In the genomic region with DNA sequence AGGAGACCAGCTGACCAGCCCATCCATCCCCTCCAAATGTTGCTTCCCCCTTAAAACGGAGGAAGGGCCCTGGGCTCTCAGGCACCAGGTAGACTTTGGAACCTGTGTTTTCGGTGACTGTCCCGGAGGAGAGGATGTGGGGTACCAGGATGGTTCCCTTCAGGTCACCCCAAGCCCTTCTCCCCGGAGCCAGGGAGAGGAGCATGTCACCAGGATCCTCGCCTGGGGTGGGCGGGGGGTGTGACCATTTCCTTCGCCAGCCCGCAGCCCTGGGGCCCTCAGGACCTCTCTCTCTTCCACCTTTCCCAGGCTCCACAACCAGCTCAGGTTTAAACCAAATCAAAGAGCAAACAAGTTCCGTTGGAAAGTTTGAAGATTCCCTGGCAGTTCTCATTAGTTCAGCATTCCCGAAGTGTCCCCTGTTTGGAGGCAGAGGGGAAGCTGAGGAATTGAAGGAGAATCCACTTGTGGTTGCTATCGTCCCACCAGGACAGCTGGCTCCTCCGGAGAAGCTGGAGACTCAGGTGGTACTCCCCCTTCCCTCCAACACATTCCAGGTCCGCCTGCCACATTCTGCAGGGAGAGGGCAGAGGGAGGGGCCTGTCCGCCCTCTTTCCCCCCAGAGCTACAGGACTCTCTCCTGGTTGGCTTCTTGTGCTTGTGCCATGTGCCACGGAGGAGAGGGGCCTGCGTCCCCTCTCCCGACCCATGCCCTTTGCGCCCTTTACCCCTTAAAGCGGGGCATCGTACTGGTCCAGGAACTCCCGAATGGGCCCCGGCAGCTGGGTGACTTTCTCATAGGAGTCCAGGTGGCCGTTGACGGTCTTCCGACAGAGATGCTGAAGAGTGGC, we compare ENCODE assay signal across 8 cellular contexts. TPM values are rescaled to one million over a fixed set of nuclear protein-coding genes. Genes with fewer than 3 reads are reported as not detected.
A peak's percentile ranks its signal among the peaks of the same experiment; 100 is the strongest.
DNase-seq lines count a peak whose midpoint lies in the region; ATAC-seq, FAIRE-seq and TF ChIP-seq lines count a peak whose summit lies in the region.

No MANE protein-coding gene starts in this region.

- H3K27me3 ChIP-seq in bronchial epithelial cell (ENCODE audit: control insufficient read depth, insufficient read depth, low read length) (peaks cover 4% of the 10 kb centered on the region), mononuclear cell (ENCODE audit: insufficient read depth, low read length) (peaks cover 7% of the 10 kb centered on the region)

- no peak for ATAC-seq in GM19324 (IDR thresholded peaks at IDR 0.05; ENCODE audit: low FRiP score, unreplicated experiment)

- peaks cover 65% of the 10 kb centered on the region for H3K4me1 ChIP-seq in mononuclear cell (ENCODE audit: insufficient read depth, low read length)

- H3K9me3 Mint-ChIP-seq in activated T-cell treated with anti-CD3 and anti-CD28 coated beads, Interleukin-2, amount 50 U/mL, for 24 hours, result no peaks in the 10 kb centered on the region
- no peaks in the 10 kb centered on the region for H3K9me3 Mint-ChIP-seq in type B pancreatic cell

- H3K36me3 ChIP-seq in bronchial epithelial cell (ENCODE audit: control insufficient read depth, insufficient read depth, low read length), result peaks cover 2% of the 10 kb centered on the region

- peak overlapping the region; percentile 96 for H3K4me3 Mint-ChIP-seq in activated T-cell treated with anti-CD3 and anti-CD28 coated beads, Interleukin-2, amount 50 U/mL, for 24 hours
- peak overlapping the region; percentile 86 for H3K4me3 Mint-ChIP-seq in type B pancreatic cell

- DNase-seq in activated T-cell treated with anti-CD3 and anti-CD28 coated beads, Interleukin-2, amount 50 U/mL, for 24 hours, result no peak
- DNase-seq in activated T-cell treated with anti-CD3 and anti-CD28 coated beads for 4 hours (no peak), bronchial epithelial cell (ENCODE audit: low read depth) (no peak), type B pancreatic cell (ENCODE audit: extremely low spot score, unreplicated experiment) (no peak), NCI-H1105 treated with DMSO at 0.1 percent for 48 hours (lab: John Stamatoyannopoulos, UW) (no peak), globus pallidus (ENCODE audit: low spot score) (no peak)

- peaks cover 50% of the 10 kb centered on the region for H3K4me1 Mint-ChIP-seq in activated T-cell treated with anti-CD3 and anti-CD28 coated beads, Interleukin-2, amount 50 U/mL, for 24 hours (ENCODE audit: low read depth)
- peaks cover 46% of the 10 kb centered on the region for H3K4me1 Mint-ChIP-seq in type B pancreatic cell (ENCODE audit: unreplicated experiment)

- H3K36me3 Mint-ChIP-seq in activated T-cell treated with anti-CD3 and anti-CD28 coated beads, Interleukin-2, amount 50 U/mL, for 24 hours (ENCODE audit: low read depth), result peaks cover 59% of the 10 kb centered on the region
- peaks cover 4% of the 10 kb centered on the region for H3K36me3 Mint-ChIP-seq in type B pancreatic cell

- peak overlapping the region; percentile 99 for H3K27ac Mint-ChIP-seq in activated T-cell treated with anti-CD3 and anti-CD28 coated beads, Interleukin-2, amount 50 U/mL, for 24 hours
- no peak overlapping the region for H3K27ac Mint-ChIP-seq in type B pancreatic cell

- H3K4me3 ChIP-seq in bronchial epithelial cell (ENCODE audit: low read depth, low read length) (peak overlapping the region; percentile 85), mononuclear cell (ENCODE audit: low read length) (peak overlapping the region; percentile 91)

- FAIRE-seq in bronchial epithelial cell (lab: Jason Lieb, UNC), result no peak

- H3K27me3 Mint-ChIP-seq in activated T-cell treated with anti-CD3 and anti-CD28 coated beads, Interleukin-2, amount 50 U/mL, for 24 hours, result peaks cover 2% of the 10 kb centered on the region
- no peaks in the 10 kb centered on the region for H3K27me3 Mint-ChIP-seq in type B pancreatic cell

- TF ChIP-seq CTCF in bronchial epithelial cell (IDR thresholded peaks at IDR 0.05; ENCODE audit: insufficient read depth, low read length, severe bottlenecking), result no peak
- TF ChIP-seq CTCF in type B pancreatic cell (conservative IDR thresholded peaks at IDR 0.05), result no peak

- no peaks in the 10 kb centered on the region for H3K9me3 ChIP-seq in mononuclear cell (ENCODE audit: low read depth, low read length)

RNA-seq across cellular contexts. Expression of a gene that starts 2.0 kb away (rescaled TPM):
- total RNA-seq in bronchial epithelial cell (10.0 and 13.7 TPM in 2 replicates), mononuclear cell (503 TPM), type B pancreatic cell (ENCODE audit: low replicate concordance) (16.9 and 21.1 TPM in 2 replicates)

RNA-seq across cellular contexts. Expression of a gene that starts 20.5 kb away (rescaled TPM):
- total RNA-seq in bronchial epithelial cell (22.5 and 25.8 TPM in 2 replicates), mononuclear cell (62.8 TPM), type B pancreatic cell (ENCODE audit: low replicate concordance) (44.7 and 54.8 TPM in 2 replicates)

Comparison
In these comparisons a context has a peak if more than half of its experiments do, and no peak if none do; other contexts are left out.
1. RNA of a gene that starts 2.0 kb away (total RNA-seq): 503 TPM in mononuclear cell (single experiment); 16.9 to 21.1 TPM in type B pancreatic cell and 10.0 to 13.7 TPM in bronchial epithelial cell; every median in the first group is over 10 times any median in the second.